30 cellular contexts compared by ENCODE assay signal in genomic region chr3:29646042-29646441, GRCh38.
"Had no signal": no experiment of that assay in that cellular context is flagged by ENCODE, and none has a peak within 500 bp of the region (broad histone marks: within the 10 kb centered on the region; RNA-seq: fewer than 3 reads in every experiment).

No MANE protein-coding gene starts in this region.

- DNase-seq: activated CD4-positive, alpha-beta memory T cell treated with anti-CD3 and anti-CD28 coated beads, Interleukin-2, amount 10 ng/mL, durations not matched to agents 7 days and 5 days; activated CD4-positive, alpha-beta T cell treated with anti-CD3 and anti-CD28 coated beads for 1 hour; activated CD4-positive, alpha-beta T cell treated with anti-CD3 and anti-CD28 coated beads for 48 hours; activated CD4-positive, CD25-positive, alpha-beta regulatory T cell; activated CD8-positive, alpha-beta memory T cell treated with anti-CD3 and anti-CD28 coated beads for 24 hours; activated CD8-positive, alpha-beta memory T cell treated with anti-CD3 and anti-CD28 coated beads, Interleukin-2, amount 10 ng/mL, durations not matched to agents 7 days and 5 days; activated CD8-positive, alpha-beta memory T cell treated with anti-CD3 and anti-CD28 coated beads, Interleukin-2, amount 50 U/mL, for 48 hours; activated effector memory CD4-positive, alpha-beta T cell treated with Interleukin-2 at 50 U/mL for 16 hours; activated naive CD4-positive, alpha-beta T cell treated with anti-CD3 and anti-CD28 coated beads, Interleukin-2, amount 10 ng/mL, durations not matched to agents 7 days and 5 days; activated T-cell treated with anti-CD3 and anti-CD28 coated beads, Interleukin-2, amount 50 U/mL, for 48 hours; amygdala; colonic mucosa; MM.1S; MV-4-11; NCI-H1092; NCI-H1417 treated with DMSO at 0.1 percent for 48 hours; NCI-H187 treated with DMSO at 0.1 percent for 48 hours; NCI-H2081; NCI-H226; NCI-H446 treated with DMSO at 0.1 percent for 48 hours; NCI-H524; NCI-H69; PC-3; Peyer's patch; RPMI8226; SIG-M5; T1000; WERI-Rb-1 had no signal

- H3K36me3 ChIP-seq: ascending aorta, cardiac muscle cell, colonic mucosa, Peyer's patch, WERI-Rb-1 had no signal

- ATAC-seq: activated CD8-positive, alpha-beta memory T cell treated with anti-CD3 and anti-CD28 coated beads, Interleukin-2, amount 10 ng/mL, durations not matched to agents 7 days and 5 days; PC-3 had no signal

- H3K27me3 ChIP-seq: ascending aorta, cardiac muscle cell, colonic mucosa, Peyer's patch had no signal

- H3K27ac ChIP-seq: ascending aorta, cardiac muscle cell, colonic mucosa, Peyer's patch, WERI-Rb-1 had no signal

- H3K9me3 ChIP-seq: ascending aorta, colonic mucosa, Peyer's patch had no signal

- H3K4me3 ChIP-seq: ascending aorta, cardiac muscle cell, colonic mucosa, Peyer's patch had no signal

- H3K4me1 ChIP-seq: Peyer's patch had no signal
